14 cellular contexts compared by ENCODE assay signal in the genomic region with DNA sequence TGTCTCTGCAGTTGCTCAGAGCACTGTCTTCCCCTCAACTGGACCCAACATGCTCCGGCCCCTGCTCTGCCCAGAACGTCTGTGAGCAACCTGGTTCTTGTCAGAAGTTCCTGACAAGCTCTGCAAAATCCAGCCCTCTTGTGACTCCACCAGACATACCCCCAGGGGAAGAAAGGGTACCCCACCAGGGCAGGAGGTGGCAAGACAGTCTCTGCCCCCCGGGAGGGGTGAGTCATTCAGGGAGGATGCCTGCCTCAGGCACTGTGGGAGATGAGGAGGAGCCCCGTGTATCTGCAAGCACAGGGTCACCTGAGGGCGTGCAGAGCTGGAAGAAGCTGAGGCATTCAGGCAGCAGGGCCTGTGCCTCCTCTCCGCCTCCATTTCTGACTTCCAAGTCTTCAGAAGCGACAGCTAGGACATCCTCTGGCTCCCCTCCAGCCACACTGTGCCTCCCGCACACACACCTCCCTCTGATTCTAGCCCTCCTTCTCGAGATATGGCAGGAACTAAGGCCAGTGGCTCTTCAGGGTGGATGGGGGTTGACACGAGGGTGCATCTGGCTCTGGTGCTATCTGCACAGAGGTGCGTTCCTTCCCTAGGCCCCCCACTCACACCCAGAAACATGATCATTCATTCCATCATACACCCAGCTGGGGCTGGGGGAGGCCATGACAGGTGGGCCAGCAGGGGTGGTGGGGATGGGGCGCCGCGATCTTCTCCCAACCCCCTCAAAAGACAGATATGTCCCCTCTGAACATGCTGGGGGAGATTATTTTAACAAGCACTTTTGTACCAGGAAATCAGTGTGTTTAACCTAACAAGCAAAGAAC.
A peak's percentile ranks its signal among the peaks of the same experiment; 100 is the strongest.
DNase-seq lines count a peak whose midpoint lies in the region; ATAC-seq and TF ChIP-seq lines count a peak whose summit lies in the region.
"Had no signal": no experiment of that assay in that cellular context is flagged by ENCODE, and none has a peak within 500 bp of the region (broad histone marks: within the 10 kb centered on the region; RNA-seq: fewer than 3 reads in every experiment).

No MANE protein-coding gene starts in this region.

- WGBS in SK-N-SH (ENCODE audit: low lambda C conversion rate): 64% methylated on average over 11 of the region's 14 CpGs

- no peaks in the 10 kb centered on the region for H4K20me1 ChIP-seq in SK-N-SH (ENCODE audit: insufficient read depth)

- POLR2A ChIA-PET in SK-N-SH (lab: Yijun Ruan, JAX): no interaction called here

- H3K9ac ChIP-seq in SK-N-SH: no peak overlapping the region

- no peak overlapping the region for H3K4me2 ChIP-seq in SK-N-SH

- no peaks in the 10 kb centered on the region for H3K9me2 ChIP-seq in SK-N-SH

- H3K4me1 ChIP-seq in SK-N-SH (ENCODE audit: control insufficient read depth in 1 of 2, insufficient read depth in 2 of 2, low read depth in 1 of 2, low read length in 1 of 2): peaks cover 0 to 14% of the 10 kb centered on the region in 2 experiments; a peak in 1 of 4 replicates
- H3K4me1 ChIP-seq: pancreas, thyroid gland had no signal

- H3K9me3 ChIP-seq in SK-N-SH: no peaks in the 10 kb centered on the region
- H3K9me3 ChIP-seq: pancreas, thyroid gland had no signal

- H3K4me3 ChIP-seq in SK-N-SH (ENCODE audit: low read depth in 2 of 2, low read length in 1 of 2): no peak overlapping the region
- H3K4me3 ChIP-seq: pancreas, thyroid gland had no signal

- H3K79me2 ChIP-seq in SK-N-SH (ENCODE audit: insufficient read depth): no peaks in the 10 kb centered on the region

- H3K27me3 ChIP-seq in SK-N-SH (ENCODE audit: insufficient read depth): no peaks in the 10 kb centered on the region
- H3K27me3 ChIP-seq: pancreas, thyroid gland had no signal

- H3F3A ChIP-seq in SK-N-SH (replicated peaks; ENCODE audit: insufficient read depth): no peaks in the 10 kb centered on the region

- H3K36me3 ChIP-seq in SK-N-SH (replicated peaks in 1 of 2; ENCODE audit: control insufficient read depth in 1 of 2, insufficient read depth in 2 of 2, low read length in 1 of 2): no peaks in the 10 kb centered on the region
- H3K36me3 ChIP-seq: pancreas, thyroid gland had no signal

- no peak overlapping the region for H2AFZ ChIP-seq in SK-N-SH (ENCODE audit: low read depth)

- H3K27ac ChIP-seq in SK-N-SH (ENCODE audit: low read depth in 2 of 2, low read length in 1 of 2): no peak overlapping the region
- H3K27ac ChIP-seq: pancreas, thyroid gland had no signal

- DNase-seq in SK-N-SH (no peak), NCI-H226 (peak; percentile 72), glomerular visceral epithelial cell (ENCODE audit: extremely low spot score) (peak; percentile 39), retina (peak; percentile 2), DMS153 treated with DMSO at 0.1 percent for 48 hours (lab: John Stamatoyannopoulos, UW; ENCODE audit: unreplicated experiment) (no peak)
- DNase-seq: activated CD4-positive, alpha-beta T cell treated with anti-CD3 and anti-CD28 coated beads for 36 hours; COR-L47; glutamatergic neuron; pancreas; SW 1271; thyroid gland had no signal

- CTCF ChIA-PET in SK-N-SH (lab: Yijun Ruan, JAX): interaction anchor here (0.9 to 11.5 kb wide), 14 partner anchors 8 to 655 kb away, joined by 3 to 167 read pairs (median 6); a partner anchor contains a TSS

- TF ChIP-seq RAD21 in SK-N-SH (IDR thresholded peaks at IDR 0.05; ENCODE audit: low read length): no peak

- no peak; the same call in 2 of the 3 replicates for ATAC-seq in SK-N-SH treated with all-trans-retinoic acid at 6 μM for 48 hours
- no peak for ATAC-seq in GM21825 (IDR thresholded peaks at IDR 0.05; ENCODE audit: unreplicated experiment)
- no peak for ATAC-seq in GM18873 (IDR thresholded peaks at IDR 0.05; ENCODE audit: low FRiP score, unreplicated experiment)
- ATAC-seq: activated CD4-positive, alpha-beta T cell treated with anti-CD3 and anti-CD28 coated beads for 36 hours; pancreas had no signal

- no peak for TF ChIP-seq CTCF in SK-N-SH (IDR thresholded peaks at IDR 0.05)

- TF ChIP-seq EP300 in SK-N-SH (IDR thresholded peaks at IDR 0.05; ENCODE audit: borderline replicate concordance in 1 of 2, low read depth in 1 of 2, low read length in 1 of 2): 0 out of 4 replicates have a peak, but pooled peaks of 1 of the 2 experiments have one; percentile 9

TF ChIP-seq in SK-N-SH, 30 proteins besides CTCF, POLR2A, EP300 and RAD21:
- no peak for TF ChIP-seq GABPA (IDR thresholded peaks at IDR 0.05; ENCODE audit: low read depth)
- TF ChIP-seq, protein P1, sequence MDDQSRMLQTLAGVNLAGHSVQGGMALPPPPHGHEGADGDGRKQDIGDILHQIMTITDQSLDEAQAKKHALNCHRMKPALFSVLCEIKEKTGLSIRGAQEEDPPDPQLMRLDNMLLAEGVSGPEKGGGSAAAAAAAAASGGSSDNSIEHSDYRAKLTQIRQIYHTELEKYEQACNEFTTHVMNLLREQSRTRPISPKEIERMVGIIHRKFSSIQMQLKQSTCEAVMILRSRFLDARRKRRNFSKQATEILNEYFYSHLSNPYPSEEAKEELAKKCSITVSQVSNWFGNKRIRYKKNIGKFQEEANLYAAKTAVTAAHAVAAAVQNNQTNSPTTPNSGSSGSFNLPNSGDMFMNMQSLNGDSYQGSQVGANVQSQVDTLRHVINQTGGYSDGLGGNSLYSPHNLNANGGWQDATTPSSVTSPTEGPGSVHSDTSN (IDR thresholded peaks at IDR 0.05): peak; percentile 28; the same call in 1 of the 2 replicates
- 0 out of 2 replicates have a peak, but pooled peaks have one; percentile 22 for TF ChIP-seq RXRA (IDR thresholded peaks at IDR 0.05; ENCODE audit: borderline replicate concordance, low read depth)
- TF ChIP-seq JUND (IDR thresholded peaks at IDR 0.05): 0 out of 2 replicates have a peak, but pooled peaks have one; percentile 16
- TF ChIP-seq TCF12 (IDR thresholded peaks at IDR 0.05): peak; percentile 59; the same call in 1 of the 2 replicates
- no peak for TF ChIP-seq RFX5 (IDR thresholded peaks at IDR 0.05; ENCODE audit: low read length)
TF ChIP-seq in SK-N-SH: peak in this region for 4.

TF ChIP-seq in SK-N-SH treated with all-trans-retinoic acid at 6 μM for 48 hours, 23 proteins besides CTCF, POLR2A, EP300 and RAD21:
- no peak for TF ChIP-seq ESRRG (CRISPR knock-in tag; IDR thresholded peaks at IDR 0.05)

Comparison
In these comparisons a context has a peak if more than half of its experiments do, and no peak if none do; other contexts are left out.
1. DNase-seq: peak in NCI-H226 (single experiment), glomerular visceral epithelial cell (single experiment) and retina (single experiment); none in SK-N-SH (single experiment) and DMS153 treated with DMSO at 0.1 percent for 48 hours (single experiment).